8 cellular contexts compared by ENCODE assay signal in the genomic region with DNA sequence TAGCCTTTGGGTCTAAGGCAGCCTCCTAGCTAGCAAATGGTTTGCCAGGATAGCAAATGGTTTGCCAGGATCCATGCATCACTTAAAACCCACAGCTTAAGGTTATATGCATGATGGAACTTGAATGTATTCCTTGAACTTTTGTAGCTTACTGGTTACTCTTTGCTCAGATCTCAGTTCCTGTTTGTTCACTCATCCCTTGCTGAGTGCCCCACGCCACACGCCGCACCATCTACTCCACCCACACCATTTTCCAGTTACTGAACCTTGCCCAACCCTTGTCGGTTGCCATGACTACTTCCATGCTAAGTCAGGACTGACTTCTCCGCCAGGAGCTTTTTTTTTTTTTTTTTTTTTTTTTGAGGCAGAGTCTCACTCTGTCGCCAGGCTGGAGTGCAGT. TPM values are rescaled to one million over a fixed set of nuclear protein-coding genes. Genes with fewer than 3 reads are reported as not detected.
DNase-seq lines count a peak whose midpoint lies in the region; ATAC-seq and TF ChIP-seq lines count a peak whose summit lies in the region.

No MANE protein-coding gene starts in this region.

- intact Hi-C loops in gastrocnemius medialis (cut with DNase I; ENCODE audit: low total_unique reads): loop anchor here (5.0 to 10.0 kb wide), 3 partner anchors 54 to 147 kb away; partner anchors contain the start of gene STAG2

- TF ChIP-seq CTCF in RWPE2 (IDR thresholded peaks at IDR 0.05; ENCODE audit: poor library complexity, severe bottlenecking) (no peak), gastrocnemius medialis (IDR thresholded peaks at IDR 0.05 in 4 of 5, conservative IDR thresholded peaks at IDR 0.05 in 1 of 5) (no peak)

- H3K4me3 ChIP-seq in RWPE2 (ENCODE audit: severe bottlenecking) (no peak overlapping the region), mucosa of rectum (ENCODE audit: low read length in 2 of 2) (no peak overlapping the region), gastrocnemius medialis (no peak overlapping the region)

- H3K27ac ChIP-seq in RWPE2 (ENCODE audit: poor library complexity, severe bottlenecking) (no peak overlapping the region), mucosa of rectum (ENCODE audit: low read depth in 2 of 2, low read length in 2 of 2) (peak overlapping the region; percentile 65 to 78), gastrocnemius medialis (no peak overlapping the region)

- ATAC-seq in GM19351 (IDR thresholded peaks at IDR 0.05; ENCODE audit: unreplicated experiment) (peak; percentile 84), HG03159 (IDR thresholded peaks at IDR 0.05; ENCODE audit: unreplicated experiment) (peak; percentile 74), RWPE2 (ENCODE audit: low read depth) (peak; percentile 61), gastrocnemius medialis (no peak)

- H3K27me3 ChIP-seq in RWPE2 (ENCODE audit: insufficient read depth, poor library complexity, severe bottlenecking) (no peaks in the 10 kb centered on the region), mucosa of rectum (ENCODE audit: control insufficient read depth in 2 of 2, insufficient read depth in 2 of 2, low read length in 2 of 2) (no peaks in the 10 kb centered on the region), gastrocnemius medialis (no peaks in the 10 kb centered on the region)

- no peaks in the 10 kb centered on the region for H3K4me1 ChIP-seq in RWPE2 (ENCODE audit: insufficient read depth, poor library complexity, severe bottlenecking)
- H3K4me1 ChIP-seq in mucosa of rectum (ENCODE audit: control insufficient read depth in 2 of 2, insufficient read depth in 2 of 2, low read length in 2 of 2): peaks cover 2 to 11% of the 10 kb centered on the region in 2 donors
- no peaks in the 10 kb centered on the region for H3K4me1 ChIP-seq in gastrocnemius medialis

- H3K9me3 ChIP-seq in RWPE2 (ENCODE audit: severe bottlenecking): no peaks in the 10 kb centered on the region
- H3K9me3 ChIP-seq in mucosa of rectum (ENCODE audit: control insufficient read depth in 2 of 2, low read length in 2 of 2): no peaks in the 10 kb centered on the region
- H3K9me3 ChIP-seq in gastrocnemius medialis: no peaks in the 10 kb centered on the region

- peak overlapping the region in 1 of 2 donors; percentile 20 for H3K9ac ChIP-seq in mucosa of rectum (ENCODE audit: low read depth in 1 of 2, low read length in 2 of 2)

- in situ Hi-C loops in gastrocnemius medialis (cut with MboI; ENCODE audit: low sequenced_read_pairs in 4 of 4): loop anchor here in 1 of 4 donors (10.0 kb wide), 1 partner anchor 124 kb away; no protein-coding TSS in a partner anchor

- no peaks in the 10 kb centered on the region for H3K36me3 ChIP-seq in RWPE2 (ENCODE audit: low read depth)
- H3K36me3 ChIP-seq in mucosa of rectum (ENCODE audit: control insufficient read depth in 2 of 2, insufficient read depth in 2 of 2, low read length in 2 of 2): no peaks in the 10 kb centered on the region
- H3K36me3 ChIP-seq in gastrocnemius medialis: no peaks in the 10 kb centered on the region

- no peak for TF ChIP-seq POLR2A in gastrocnemius medialis (IDR thresholded peaks at IDR 0.05)

- DNase-seq in GM04503 (ENCODE audit: low read depth): peak; percentile 44
- DNase-seq in RWPE2 (ENCODE audit: low spot score): peak; percentile 38
- no peak for DNase-seq in gastrocnemius medialis
- no peak for DNase-seq in DMS153 (lab: John Stamatoyannopoulos, UW)
- DNase-seq in activated effector memory CD4-positive, alpha-beta T cell treated with anti-CD3 and anti-CD28 coated beads, Interleukin-2, amount 50 U/mL, for 16 hours: no peak

RNA-seq across cellular contexts. Expression of gene XIAP, which starts 29.5 kb away (rescaled TPM):
- total RNA-seq in gastrocnemius medialis: 10 to 100 TPM; 14.4 to 31.1 (median 26.8) TPM

Comparison
In these comparisons a context has a peak if more than half of its experiments do, and no peak if none do; other contexts are left out.
1. DNase-seq: peak in GM04503 (single experiment) and RWPE2 (single experiment); none in gastrocnemius medialis (0 of 2), DMS153 (single experiment) and activated effector memory CD4-positive, alpha-beta T cell treated with anti-CD3 and anti-CD28 coated beads, Interleukin-2, amount 50 U/mL, for 16 hours (single experiment).
2. ATAC-seq: peak in GM19351 (single experiment), HG03159 (single experiment) and RWPE2 (single experiment); none in gastrocnemius medialis (0 of 2).
3. H3K27ac ChIP-seq: peak in mucosa of rectum (2 of 2); none in RWPE2 (single experiment) and gastrocnemius medialis (0 of 4).